9 cellular contexts compared by ENCODE assay signal in the genomic region with DNA sequence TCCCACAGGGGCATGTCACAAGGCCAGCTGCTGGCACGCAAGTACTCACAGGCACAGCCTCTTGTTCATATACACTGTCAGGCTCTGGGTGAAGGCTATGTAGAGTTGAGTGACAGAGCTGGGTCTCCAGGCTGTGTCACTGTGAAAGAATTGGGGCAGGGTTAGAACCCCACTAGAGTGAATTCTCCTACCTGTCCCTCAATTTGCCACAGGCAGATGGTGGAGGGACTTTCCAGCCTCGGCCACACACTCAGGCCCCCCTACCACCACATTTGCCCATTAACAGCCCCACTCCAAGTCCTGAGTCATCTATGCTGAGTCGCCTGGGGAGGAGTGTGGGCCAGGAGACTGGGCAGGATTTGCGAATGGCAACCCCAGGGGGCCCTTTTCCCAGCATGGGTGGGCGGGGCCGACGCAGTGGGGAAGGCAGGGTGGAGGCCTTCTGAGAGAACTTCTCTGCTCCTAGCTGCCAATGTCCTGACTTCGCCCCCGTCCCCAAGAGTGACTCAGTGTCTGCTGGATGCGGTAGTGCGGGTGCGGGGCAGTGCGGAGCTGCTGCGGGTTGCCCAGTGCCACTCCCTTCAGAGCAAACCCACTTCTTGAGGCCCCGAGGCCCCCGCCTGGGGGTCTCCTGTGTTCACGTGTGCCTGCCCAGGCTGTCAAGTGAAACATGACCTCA. TPM values are rescaled to one million over a fixed set of nuclear protein-coding genes. Genes with fewer than 3 reads are reported as not detected.
DNase-seq lines count a peak whose midpoint lies in the region; ATAC-seq and TF ChIP-seq lines count a peak whose summit lies in the region.
"Had no signal": no experiment of that assay in that cellular context is flagged by ENCODE, and none has a peak within 500 bp of the region (broad histone marks: within the 10 kb centered on the region; RNA-seq: fewer than 3 reads in every experiment).

No MANE protein-coding gene starts in this region.

- H2BK120ac ChIP-seq in H9 (ENCODE audit: low read depth, low read length, poor library complexity, severe bottlenecking), result no peak overlapping the region

- H3K79me1 ChIP-seq in H9 (ENCODE audit: insufficient read depth, low read depth, low read length, poor library complexity, severe bottlenecking), result no peaks in the 10 kb centered on the region

- H3K9me3 ChIP-seq in H9 (ENCODE audit: control insufficient read depth, low read depth, low read length) (no peaks in the 10 kb centered on the region), hepatocyte (ENCODE audit: low read depth) (no peaks in the 10 kb centered on the region), stomach smooth muscle (ENCODE audit: control insufficient read depth in 2 of 2, low read length in 2 of 2) (no peaks in the 10 kb centered on the region)

- H2AFZ ChIP-seq in H9 (ENCODE audit: low read length) (no peak overlapping the region), hepatocyte (no peak overlapping the region)

- peak; percentile 1 for ATAC-seq in WTC11
- no peak for ATAC-seq in HG03039 (IDR thresholded peaks at IDR 0.05; ENCODE audit: unreplicated experiment)

- H3K9me3 Mint-ChIP-seq in H9 (peaks cover 0 to 3% of the 10 kb centered on the region in 2 experiments; a peak in 2 of 5 replicates), WTC11 (no peaks in the 10 kb centered on the region)

- no peak overlapping the region for H2BK5ac ChIP-seq in H9 (ENCODE audit: insufficient read length, low read length)

- H3K27ac ChIP-seq in H9 (ENCODE audit: insufficient read length, low read depth, low read length), result no peak overlapping the region
- peak overlapping the region; percentile 7 for H3K27ac ChIP-seq in hepatocyte
- H3K27ac ChIP-seq in stomach smooth muscle (ENCODE audit: low read length), result peak overlapping the region; percentile 6

- no peaks in the 10 kb centered on the region for H3K79me2 ChIP-seq in H9 (ENCODE audit: insufficient read depth, low read length)
- no peaks in the 10 kb centered on the region for H3K79me2 ChIP-seq in hepatocyte

- no peak overlapping the region for H3K4me3 ChIP-seq in hepatocyte
- peak overlapping the region in 1 of 2 donors; percentile 73 for H3K4me3 ChIP-seq in stomach smooth muscle (ENCODE audit: low read length in 2 of 2)

- no peak overlapping the region for H4K5ac ChIP-seq in H9 (ENCODE audit: insufficient read length, low read depth, low read length)

- CTCF ChIA-PET in WTC11 (lab: Charles Lee), result interaction anchor here (1.0 to 9.7 kb wide), 9 partner anchors 20 to 297 kb away, joined by 3 to 99 read pairs (median 6); no protein-coding TSS in a partner anchor

- H3K23ac ChIP-seq in H9 (ENCODE audit: insufficient read length, low read depth, low read length), result no peak overlapping the region

- H3K4me2 ChIP-seq in H9 (ENCODE audit: insufficient read depth, insufficient read length, low read length), result peak overlapping the region; percentile 68
- peak overlapping the region; percentile 91 for H3K4me2 ChIP-seq in hepatocyte

- H3K36me3 Mint-ChIP-seq in H9 (ENCODE audit: insufficient read depth in 1 of 3, low read depth in 3 of 3) (no peaks in the 10 kb centered on the region; a peak in 1 of 7 replicates), WTC11 (no peaks in the 10 kb centered on the region)

- DNase-seq in Caki2 (ENCODE audit: low read depth), result peak; percentile 96
- DNase-seq in H9, result peak; percentile 72
- peak; percentile 60 for DNase-seq in WTC11 (ENCODE audit: low spot score)
- DNase-seq in hepatocyte (ENCODE audit: low spot score), result peak; percentile 83
- no peak for DNase-seq in DMS114 treated with DMSO at 0.1 percent for 48 hours (lab: John Stamatoyannopoulos, UW; ENCODE audit: unreplicated experiment)
- no peak for DNase-seq in NOMO-1 treated with DMSO at 0.1 percent for 48 hours (lab: John Stamatoyannopoulos, UW; ENCODE audit: unreplicated experiment)

- H4K20me1 ChIP-seq in H9 (ENCODE audit: control insufficient read depth, insufficient read depth, insufficient read length), result no peaks in the 10 kb centered on the region
- H4K20me1 ChIP-seq in hepatocyte (ENCODE audit: insufficient read depth, poor library complexity, severe bottlenecking), result no peaks in the 10 kb centered on the region

- no peak overlapping the region for H2BK12ac ChIP-seq in H9 (ENCODE audit: insufficient read length, low read depth, low read length)

- peak overlapping the region in 1 of 2 experiments; percentile 66; a peak in 2 of 5 replicates for H3K4me3 Mint-ChIP-seq in H9
- H3K4me3 Mint-ChIP-seq in WTC11, result peak overlapping the region; percentile 77

- no peaks in the 10 kb centered on the region for H3K9me2 ChIP-seq in hepatocyte (replicated peaks; ENCODE audit: insufficient read depth)

- in situ Hi-C loops in Caki2 (cut with HindIII; ENCODE audit: low pct_unique_long_range_greater_than_20kb, low sequenced_read_pairs), result no loop called here

- no peaks in the 10 kb centered on the region for H3K36me3 ChIP-seq in hepatocyte (replicated peaks; ENCODE audit: insufficient read depth, low read depth)
- H3K36me3 ChIP-seq in stomach smooth muscle (ENCODE audit: control insufficient read depth in 2 of 2, insufficient read depth in 2 of 2, low read length in 2 of 2), result no peaks in the 10 kb centered on the region

- no peak overlapping the region for H3K27ac Mint-ChIP-seq in H9
- H3K27ac Mint-ChIP-seq in WTC11, result no peak overlapping the region

- H3K4me1 ChIP-seq in H9 (ENCODE audit: insufficient read depth, low read length), result peaks cover 6% of the 10 kb centered on the region; the same call in 1 of the 2 replicates
- peaks cover 35% of the 10 kb centered on the region for H3K4me1 ChIP-seq in hepatocyte (ENCODE audit: insufficient read depth)
- H3K4me1 ChIP-seq in stomach smooth muscle (ENCODE audit: control insufficient read depth, insufficient read depth, low read length), result peaks cover 35% of the 10 kb centered on the region

- H3K27me3 ChIP-seq in H9 (ENCODE audit: insufficient read depth, low read length), result peaks cover 18% of the 10 kb centered on the region; the same call in 1 of the 2 replicates
- H3K27me3 ChIP-seq in hepatocyte, result peaks cover 17% of the 10 kb centered on the region
- peaks cover 11 to 21% of the 10 kb centered on the region in 2 donors for H3K27me3 ChIP-seq in stomach smooth muscle (ENCODE audit: control insufficient read depth in 1 of 2, insufficient read depth in 2 of 2, low read length in 2 of 2)

- no peak overlapping the region for H4K91ac ChIP-seq in H9 (ENCODE audit: insufficient read length, low read depth, low read length)

- no peak overlapping the region for H4K8ac ChIP-seq in H9 (replicated peaks; ENCODE audit: insufficient read length, low read depth, low read length)

- H3K27me3 Mint-ChIP-seq in H9 (ENCODE audit: low read depth), result peaks cover 73% of the 10 kb centered on the region
- H3K27me3 Mint-ChIP-seq in WTC11 (ENCODE audit: low read depth), result peaks cover 56% of the 10 kb centered on the region

- WGBS in H9 (ENCODE audit: extremely low coverage, insufficient read length, low lambda C conversion rate), result no CpG with 5 or more reads among the region's 17 CpGs
- 42% methylated on average over 17 of the region's 17 CpGs for WGBS in hepatocyte (ENCODE audit: low lambda C conversion rate, missing lambda C conversion rate)

- no peak overlapping the region for H3T11ph ChIP-seq in H9 (ENCODE audit: low read length)

- TF ChIP-seq CTCF in H9 (conservative IDR thresholded peaks at IDR 0.05) (no peak), WTC11 (IDR thresholded peaks at IDR 0.05) (no peak), hepatocyte (IDR thresholded peaks at IDR 0.05; ENCODE audit: poor library complexity) (no peak)

- H3K4me1 Mint-ChIP-seq in H9, result peaks cover 53 to 56% of the 10 kb centered on the region in 2 experiments
- peaks cover 53% of the 10 kb centered on the region for H3K4me1 Mint-ChIP-seq in WTC11

- POLR2A ChIA-PET in WTC11 (lab: Charles Lee), result interaction anchor here (1.0 to 3.1 kb wide), 4 partner anchors 14 to 95 kb away, joined by 3 to 26 read pairs (median 3); no protein-coding TSS in a partner anchor

- no peak overlapping the region for H2AK5ac ChIP-seq in H9 (ENCODE audit: insufficient read length, low read length)

- H3K56ac ChIP-seq in H9 (ENCODE audit: insufficient read length, low read depth, low read length), result no peak overlapping the region

- peaks cover 27% of the 10 kb centered on the region for H3K23me2 ChIP-seq in H9 (ENCODE audit: insufficient read length, low read depth, low read length, poor library complexity, severe bottlenecking)

- H3K9ac ChIP-seq in H9 (ENCODE audit: extremely low read depth, insufficient read length, low read length), result no peak overlapping the region
- H3K9ac ChIP-seq in stomach smooth muscle (ENCODE audit: low read length in 2 of 2), result no peak overlapping the region

- no peak overlapping the region for H3K14ac ChIP-seq in H9 (ENCODE audit: insufficient read depth, low read length)

- H2BK20ac ChIP-seq in H9 (ENCODE audit: low read depth, low read length, poor library complexity, severe bottlenecking), result no peak overlapping the region

- no peak overlapping the region for H2BK15ac ChIP-seq in H9 (ENCODE audit: low read depth, low read length)

- no peak overlapping the region for H3K18ac ChIP-seq in H9 (ENCODE audit: insufficient read length, low read depth, low read length)

- H3K4ac ChIP-seq in H9 (ENCODE audit: low read depth, low read length), result no peak overlapping the region

TF ChIP-seq in WTC11, 78 proteins besides CTCF, POLR2A, EP300 and RAD21:
- TF ChIP-seq ZNF423 (CRISPR knock-in tag; IDR thresholded peaks at IDR 0.05), result peak; percentile 39; the same call in 1 of the 2 replicates
- 0 out of 2 replicates have a peak, but pooled peaks have one; percentile 32 for TF ChIP-seq FOXP1 (CRISPR knock-in tag; IDR thresholded peaks at IDR 0.05; ENCODE audit: borderline replicate concordance)
- no peak for TF ChIP-seq SMAD4 (CRISPR knock-in tag; IDR thresholded peaks at IDR 0.05)
- TF ChIP-seq, protein P1, sequence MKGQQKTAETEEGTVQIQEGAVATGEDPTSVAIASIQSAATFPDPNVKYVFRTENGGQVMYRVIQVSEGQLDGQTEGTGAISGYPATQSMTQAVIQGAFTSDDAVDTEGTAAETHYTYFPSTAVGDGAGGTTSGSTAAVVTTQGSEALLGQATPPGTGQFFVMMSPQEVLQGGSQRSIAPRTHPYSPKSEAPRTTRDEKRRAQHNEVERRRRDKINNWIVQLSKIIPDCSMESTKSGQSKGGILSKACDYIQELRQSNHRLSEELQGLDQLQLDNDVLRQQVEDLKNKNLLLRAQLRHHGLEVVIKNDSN (CRISPR knock-in tag; IDR thresholded peaks at IDR 0.05), result 0 out of 2 replicates have a peak, but pooled peaks have one; percentile 17
- TF ChIP-seq, protein P2, sequence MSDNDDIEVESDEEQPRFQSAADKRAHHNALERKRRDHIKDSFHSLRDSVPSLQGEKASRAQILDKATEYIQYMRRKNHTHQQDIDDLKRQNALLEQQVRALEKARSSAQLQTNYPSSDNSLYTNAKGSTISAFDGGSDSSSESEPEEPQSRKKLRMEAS (CRISPR knock-in tag; IDR thresholded peaks at IDR 0.05), result 0 out of 2 replicates have a peak, but pooled peaks have one; percentile 35

RNA-seq across cellular contexts. Expression of a gene that starts 50.3 kb away (rescaled TPM):
- not detected in 2 replicates for total RNA-seq in Caki2 (2014; rRNA removed; shearing (Covaris generic); ENCODE audit: low replicate concordance)
- total RNA-seq in H9 (2021), result 0.09 and 0.22 TPM in 2 replicates
- total RNA-seq in WTC11 (2021), result 0.55 to 0.57 TPM (median 0.57 TPM) in 3 replicates
- total RNA-seq in hepatocyte, result not detected in 2 replicates
- 0.54 TPM in 1 of 2 replicates, not detected in the other for polyA plus RNA-seq in hepatocyte
- total RNA-seq: T-helper 2 cell treated with Interferon-gamma antibody and Interleukin-4, amounts not matched to agents 100 ng/mL and 5 ng/mL, for 36 hours had no signal

Comparison
In these comparisons a context has a peak if more than half of its experiments do, and no peak if none do; other contexts are left out.
1. DNase-seq: peak in Caki2 (single experiment), H9 (single experiment), WTC11 (single experiment) and hepatocyte (single experiment); none in DMS114 treated with DMSO at 0.1 percent for 48 hours (single experiment) and NOMO-1 treated with DMSO at 0.1 percent for 48 hours (single experiment).